In the genomic region with DNA sequence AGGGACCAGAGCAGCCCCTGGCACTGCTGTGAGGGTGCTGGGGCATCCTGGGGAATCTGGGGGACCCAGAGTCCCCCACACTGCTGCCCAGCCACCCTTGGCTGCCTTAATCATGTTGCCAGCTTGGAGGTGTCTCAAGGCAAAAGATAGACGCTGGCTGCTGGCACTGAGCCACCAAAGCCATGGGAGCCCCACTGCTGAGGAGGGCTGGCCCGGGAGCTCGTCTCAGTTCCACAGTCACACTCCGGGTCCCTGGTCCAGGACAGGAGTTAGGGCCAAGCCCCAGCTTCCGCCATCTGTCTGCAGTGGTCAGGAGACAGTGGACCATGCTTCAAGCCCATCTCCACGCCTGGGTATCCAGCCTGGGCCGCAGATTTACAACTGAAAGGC, we compare ENCODE assay signal across 10 cellular contexts. TPM values are rescaled to one million over a fixed set of nuclear protein-coding genes. Genes with fewer than 3 reads are reported as not detected.
DNase-seq lines count a peak whose midpoint lies in the region; ATAC-seq and TF ChIP-seq lines count a peak whose summit lies in the region.
"Had no signal": no experiment of that assay in that cellular context is flagged by ENCODE, and none has a peak within 500 bp of the region (broad histone marks: within the 10 kb centered on the region; RNA-seq: fewer than 3 reads in every experiment).

No MANE protein-coding gene starts in this region.

- H3K27ac ChIP-seq in GM23248 = no peak overlapping the region
- H3K27ac ChIP-seq in Panc1 (ENCODE audit: low read length) = no peak overlapping the region

- H3K27ac Mint-ChIP-seq in stimulated activated memory B cell treated with anti-CD40 and anti-IgM and Interleukin-4, amounts not matched to agents 10 μg/mL and 1 μg/mL and 100 μg/mL, for 72 hours = peak overlapping the region; percentile 74
- no peak overlapping the region for H3K27ac Mint-ChIP-seq in activated naive CD4-positive, alpha-beta T cell treated with anti-CD3 and anti-CD28 coated beads for 36 hours

- H3K27me3 Mint-ChIP-seq in stimulated activated memory B cell treated with anti-CD40 and anti-IgM and Interleukin-4, amounts not matched to agents 10 μg/mL and 1 μg/mL and 100 μg/mL, for 72 hours = no peaks in the 10 kb centered on the region
- no peaks in the 10 kb centered on the region for H3K27me3 Mint-ChIP-seq in activated naive CD4-positive, alpha-beta T cell treated with anti-CD3 and anti-CD28 coated beads for 36 hours (ENCODE audit: low read depth)

- H3K9ac ChIP-seq in GM23248 (no peak overlapping the region), iPS-15b (ENCODE audit: low read depth, low read length) (no peak overlapping the region)

- no peak overlapping the region for H3K4me3 Mint-ChIP-seq in stimulated activated memory B cell treated with anti-CD40 and anti-IgM and Interleukin-4, amounts not matched to agents 10 μg/mL and 1 μg/mL and 100 μg/mL, for 72 hours
- no peak overlapping the region for H3K4me3 Mint-ChIP-seq in activated naive CD4-positive, alpha-beta T cell treated with anti-CD3 and anti-CD28 coated beads for 36 hours

- BruUV-seq in Panc1 (replicated peaks; lab: Mats Ljungman, UMichigan) = no TSS peak

- H3K9me3 ChIP-seq in GM23248 (ENCODE audit: low read depth) (no peaks in the 10 kb centered on the region), Panc1 (ENCODE audit: control insufficient read depth, insufficient read depth, low read depth, low read length) (no peaks in the 10 kb centered on the region), iPS-15b (ENCODE audit: control insufficient read depth, insufficient read depth, low read length) (no peaks in the 10 kb centered on the region)
- H3K9me3 ChIP-seq: Caco-2, esophagus squamous epithelium had no signal

- intact Hi-C loops in Panc1 (cut with micrococcal nuclease; ENCODE audit: unreplicated experiment) = loop anchor here (5.0 kb wide), 1 partner anchor 47 kb away; no protein-coding TSS in a partner anchor
- intact Hi-C loops in activated naive CD4-positive, alpha-beta T cell treated with anti-CD3 and anti-CD28 coated beads for 36 hours (cut with micrococcal nuclease) = loop anchor here (1.0 kb wide), 4 partner anchors 41 to 220 kb away; partner anchors contain the start of genes HMGA1, NUDT3 and SMIM29

- POLR2A ChIA-PET in Panc1 (lab: Charles Lee) = interaction anchor here (0.8 kb wide), 1 partner anchor 48 kb away, joined by 8 read pairs; no protein-coding TSS in a partner anchor

- H3K4me1 ChIP-seq in GM23248 (ENCODE audit: insufficient read depth) (no peaks in the 10 kb centered on the region), Panc1 (ENCODE audit: control insufficient read depth, insufficient read depth, low read length) (no peaks in the 10 kb centered on the region), iPS-15b (ENCODE audit: control insufficient read depth, insufficient read depth, low read length) (peaks cover 8% of the 10 kb centered on the region)

- H3K4me3 ChIP-seq in GM23248 = no peak overlapping the region
- peak overlapping the region in 1 of 2 experiments; percentile 56; a peak in 1 of 4 replicates for H3K4me3 ChIP-seq in Panc1 (ENCODE audit: low read depth in 2 of 2, low read length in 2 of 2)
- peak overlapping the region; percentile 50 for H3K4me3 ChIP-seq in iPS-15b (ENCODE audit: low read depth, low read length)
- no peak overlapping the region for H3K4me3 ChIP-seq in H7 (ENCODE audit: insufficient read depth, low read depth, low read length)

- 37 to 57% methylated on average over 6 to 7 of the region's 7 CpGs for WGBS in GM23248 (ENCODE audit: low coverage in 1 of 2, low lambda C conversion rate in 2 of 2, missing lambda C conversion rate in 2 of 2), 2 experiments

- DNase-seq in GM23248 = no peak
- no peak for DNase-seq in Panc1 (ENCODE audit: low read depth, low spot score)
- DNase-seq in activated naive CD4-positive, alpha-beta T cell treated with anti-CD3 and anti-CD28 coated beads for 36 hours = no peak
- DNase-seq in H7 = no peak
- DNase-seq in NCI-H146 treated with DMSO at 0.1 percent for 48 hours (lab: John Stamatoyannopoulos, UW; ENCODE audit: unreplicated experiment) = no peak

- H4K20me1 ChIP-seq in GM23248 (ENCODE audit: insufficient read depth) = no peaks in the 10 kb centered on the region

- H3F3A ChIP-seq in GM23248 (ENCODE audit: insufficient read depth) = no peaks in the 10 kb centered on the region; the same call in 1 of the 2 replicates

- CTCF ChIA-PET in Panc1 (lab: Charles Lee) = interaction anchor here (0.6 to 1.7 kb wide), 6 partner anchors 28 to 429 kb away, joined by 3 to 21 read pairs (median 4); partner anchors contain the start of gene SMIM29
- CTCF ChIA-PET in activated naive CD4-positive, alpha-beta T cell treated with anti-CD3 and anti-CD28 coated beads for 36 hours (lab: Charles Lee) = interaction anchor here (0.7 to 2.5 kb wide), 25 partner anchors 9 to 413 kb away, joined by 3 to 19 read pairs (median 5); partner anchors contain the start of genes HMGA1 and SMIM29

- no peaks in the 10 kb centered on the region for H3K9me3 Mint-ChIP-seq in stimulated activated memory B cell treated with anti-CD40 and anti-IgM and Interleukin-4, amounts not matched to agents 10 μg/mL and 1 μg/mL and 100 μg/mL, for 72 hours
- H3K9me3 Mint-ChIP-seq in activated naive CD4-positive, alpha-beta T cell treated with anti-CD3 and anti-CD28 coated beads for 36 hours = no peaks in the 10 kb centered on the region

- no peaks in the 10 kb centered on the region for H3K36me3 Mint-ChIP-seq in stimulated activated memory B cell treated with anti-CD40 and anti-IgM and Interleukin-4, amounts not matched to agents 10 μg/mL and 1 μg/mL and 100 μg/mL, for 72 hours
- H3K36me3 Mint-ChIP-seq in activated naive CD4-positive, alpha-beta T cell treated with anti-CD3 and anti-CD28 coated beads for 36 hours (ENCODE audit: low read depth) = no peaks in the 10 kb centered on the region

- no peaks in the 10 kb centered on the region for H3K27me3 ChIP-seq in GM23248 (replicated peaks; ENCODE audit: insufficient read depth)
- no peaks in the 10 kb centered on the region for H3K27me3 ChIP-seq in Panc1 (ENCODE audit: control insufficient read depth, insufficient read depth, low read length)
- peaks cover 11% of the 10 kb centered on the region for H3K27me3 ChIP-seq in iPS-15b (ENCODE audit: control insufficient read depth, insufficient read depth, low read length)
- peaks cover 6% of the 10 kb centered on the region for H3K27me3 ChIP-seq in H7 (ENCODE audit: control insufficient read depth, insufficient read depth, low read length)
- H3K27me3 ChIP-seq: esophagus squamous epithelium had no signal

- H3K36me3 ChIP-seq in GM23248 (ENCODE audit: low read depth) = no peaks in the 10 kb centered on the region
- H3K36me3 ChIP-seq in Panc1 (ENCODE audit: control insufficient read depth, insufficient read depth, low read length) = no peaks in the 10 kb centered on the region
- peaks cover 2% of the 10 kb centered on the region for H3K36me3 ChIP-seq in iPS-15b (ENCODE audit: control insufficient read depth, insufficient read depth, low read length)
- no peaks in the 10 kb centered on the region for H3K36me3 ChIP-seq in H7 (replicated peaks; ENCODE audit: control insufficient read depth, insufficient read depth, low read length)
- H3K36me3 ChIP-seq: esophagus squamous epithelium had no signal

- H3K4me2 ChIP-seq in GM23248 (ENCODE audit: unreplicated experiment) = peak overlapping the region; percentile 88

- no peaks in the 10 kb centered on the region for H3K9me2 ChIP-seq in GM23248 (ENCODE audit: insufficient read depth)

- H2AFZ ChIP-seq in GM23248 = peak overlapping the region; percentile 93

- no peaks in the 10 kb centered on the region for H3K79me2 ChIP-seq in GM23248 (ENCODE audit: insufficient read depth)

- TF ChIP-seq CTCF in Panc1 (IDR thresholded peaks at IDR 0.05) = no peak

- peaks cover 11% of the 10 kb centered on the region for H3K4me1 Mint-ChIP-seq in stimulated activated memory B cell treated with anti-CD40 and anti-IgM and Interleukin-4, amounts not matched to agents 10 μg/mL and 1 μg/mL and 100 μg/mL, for 72 hours
- peaks cover 9% of the 10 kb centered on the region for H3K4me1 Mint-ChIP-seq in activated naive CD4-positive, alpha-beta T cell treated with anti-CD3 and anti-CD28 coated beads for 36 hours (ENCODE audit: low read depth)

- in situ Hi-C loops in GM23248 (cut with MboI) = no loop called here
- in situ Hi-C loops in Panc1 (cut with HindIII; ENCODE audit: low pct_unique_long_range_greater_than_20kb, low sequenced_read_pairs) = no loop called here

- ATAC-seq in Panc1 = peak; percentile 19
- no peak for ATAC-seq in stimulated activated memory B cell treated with anti-CD40 and anti-IgM and Interleukin-4, amounts not matched to agents 10 μg/mL and 1 μg/mL and 100 μg/mL, for 72 hours

RNA-seq across cellular contexts. Expression of gene HMGA1, which starts 41.0 kb away (rescaled TPM):
- 197 and 243 TPM in 2 replicates for total RNA-seq in GM23248 (2014; rRNA removed; shearing (Covaris generic))
- polyA plus RNA-seq in GM23248 (2016; fragmentation: Nextera tagmentation; extraction: Ambion mirVana) = 332 and 351 TPM in 2 replicates
- total RNA-seq in Panc1 (2021; ENCODE audit: unreplicated experiment) = 444 TPM
- polyA plus RNA-seq in Panc1 (2012; ENCODE audit: insufficient read length) = 488 TPM
- 100 to 1,000 TPM; 705 to 712 TPM for total RNA-seq in activated naive CD4-positive, alpha-beta T cell treated with anti-CD3 and anti-CD28 coated beads for 36 hours
- 1,768 and 1,892 TPM in 2 replicates for total RNA-seq in H7 (2014; rRNA removed; shearing (Covaris generic))

RNA-seq across cellular contexts. Expression of gene GRM4, which starts 49.8 kb away (rescaled TPM):
- 0.22 and 0.38 TPM in 2 replicates for total RNA-seq in GM23248 (2014; rRNA removed; shearing (Covaris generic))
- 0.10 and 0.57 TPM in 2 replicates for polyA plus RNA-seq in GM23248 (2016; fragmentation: Nextera tagmentation; extraction: Ambion mirVana)
- 1.3 TPM for total RNA-seq in Panc1 (2021; ENCODE audit: unreplicated experiment)
- polyA plus RNA-seq in Panc1 (2012; ENCODE audit: insufficient read length) = 1.5 TPM
- under 1 TPM in 1 of 2 experiments, not detected in 1; 0.27 TPM for total RNA-seq in activated naive CD4-positive, alpha-beta T cell treated with anti-CD3 and anti-CD28 coated beads for 36 hours
- total RNA-seq in H7 (2014; rRNA removed; shearing (Covaris generic)) = 23.9 and 35.3 TPM in 2 replicates
- total RNA-seq: esophagus squamous epithelium, subcutaneous adipose tissue had no signal

RNA-seq across cellular contexts. Expression of gene SMIM29, which starts 53.1 kb away (rescaled TPM):
- total RNA-seq in GM23248 (2014; rRNA removed; shearing (Covaris generic)) = 27.6 and 35.1 TPM in 2 replicates
- polyA plus RNA-seq in GM23248 (2016; fragmentation: Nextera tagmentation; extraction: Ambion mirVana) = 55.1 and 58.3 TPM in 2 replicates
- 35.6 TPM for total RNA-seq in Panc1 (2021; ENCODE audit: unreplicated experiment)
- polyA plus RNA-seq in Panc1 (2012; ENCODE audit: insufficient read length) = 43.7 TPM
- 10 to 100 TPM; 11.7 to 13.8 TPM for total RNA-seq in activated naive CD4-positive, alpha-beta T cell treated with anti-CD3 and anti-CD28 coated beads for 36 hours
- total RNA-seq in H7 (2014; rRNA removed; shearing (Covaris generic)) = 12.4 and 24.5 TPM in 2 replicates

Comparison
In these comparisons a context has a peak if more than half of its experiments do, and no peak if none do; other contexts are left out.
1. RNA of gene GRM4, which starts 49.8 kb away (total RNA-seq): 23.9 to 35.3 TPM in H7; 1.3 TPM in Panc1 (single experiment), 0.27 TPM in activated naive CD4-positive, alpha-beta T cell treated with anti-CD3 and anti-CD28 coated beads for 36 hours and 0.22 to 0.38 TPM in GM23248; every median in the first group is over 10 times any median in the second.